Comparison of ENCODE assay signal across 13 cellular contexts in genomic region chr3:152355744-152356665, GRCh38.
DNase-seq lines count a peak whose midpoint lies in the region; TF ChIP-seq lines count a peak whose summit lies in the region.
"Had no signal": no experiment of that assay in that cellular context is flagged by ENCODE, and none has a peak within 500 bp of the region (broad histone marks: within the 10 kb centered on the region; RNA-seq: fewer than 3 reads in every experiment).

No MANE protein-coding gene starts in this region.

- intact Hi-C loops in CD4-positive, alpha-beta memory T cell (cut with micrococcal nuclease) = loop anchor here (2.0 kb wide), 1 partner anchor 15 kb away; no protein-coding TSS in a partner anchor
- intact Hi-C loops in esophagus muscularis mucosa (cut with DNase I) = no loop called here

- no peak for TF ChIP-seq EP300 in esophagus muscularis mucosa (IDR thresholded peaks at IDR 0.05)

- TF ChIP-seq CTCF in esophagus muscularis mucosa (IDR thresholded peaks at IDR 0.05) = no peak
- TF ChIP-seq CTCF in osteoblast (IDR thresholded peaks at IDR 0.05; ENCODE audit: extremely low read depth, low read depth, low read length) = no peak

- peaks cover 36 to 57% of the 10 kb centered on the region in 2 donors for H3K36me3 Mint-ChIP-seq in CD4-positive, alpha-beta memory T cell
- peaks cover 53% of the 10 kb centered on the region for H3K36me3 Mint-ChIP-seq in activated CD4-positive, alpha-beta T cell treated with anti-CD3 and anti-CD28 coated beads, Interleukin-2, amount 10 ng/mL, durations not matched to agents 7 days and 5 days (ENCODE audit: low read depth)

- H3K27ac ChIP-seq in CD4-positive, alpha-beta memory T cell (ENCODE audit: low read depth, low read length) = no peak overlapping the region
- peak overlapping the region in 3 of 4 donors; percentile 4 to 17 (median 13) for H3K27ac ChIP-seq in esophagus muscularis mucosa (replicated peaks in 1 of 4)
- H3K27ac ChIP-seq in osteoblast (ENCODE audit: low read depth, low read length) = peak overlapping the region; percentile 89
- H3K27ac ChIP-seq: C4-2B, foreskin keratinocyte, VCaP had no signal

- no peak overlapping the region for H2AFZ ChIP-seq in osteoblast (ENCODE audit: low read length)

- no peak for TF ChIP-seq POLR2A in esophagus muscularis mucosa (IDR thresholded peaks at IDR 0.05; ENCODE audit: low read depth)

- no peaks in the 10 kb centered on the region for H3K9me3 ChIP-seq in CD4-positive, alpha-beta memory T cell (ENCODE audit: control insufficient read depth in 1 of 2, low read length in 2 of 2)
- H3K9me3 ChIP-seq in esophagus muscularis mucosa = no peaks in the 10 kb centered on the region
- no peaks in the 10 kb centered on the region for H3K9me3 ChIP-seq in osteoblast (ENCODE audit: low read depth, low read length)
- H3K9me3 ChIP-seq: thoracic aorta had no signal

- no peaks in the 10 kb centered on the region for H3K9me3 Mint-ChIP-seq in CD4-positive, alpha-beta memory T cell
- no peaks in the 10 kb centered on the region for H3K9me3 Mint-ChIP-seq in activated CD4-positive, alpha-beta T cell treated with anti-CD3 and anti-CD28 coated beads, Interleukin-2, amount 10 ng/mL, durations not matched to agents 7 days and 5 days

- DNase-seq in CD4-positive, alpha-beta memory T cell = no peak
- DNase-seq in HCEC 1CT (peak; percentile 60), esophagus muscularis mucosa (ENCODE audit: extremely low spot score) (no peak), osteoblast (ENCODE audit: insufficient read length, low spot score, missing footprints) (peak; percentile 26)
- no peak for DNase-seq in stimulated activated CD4-positive, alpha-beta T cell treated with anti-CD3 and anti-CD28 coated beads, Interleukin-2, amount 100 ng/mL, for 48 hours
- no peak for DNase-seq in activated CD4-positive, alpha-beta T cell treated with anti-CD3 and anti-CD28 coated beads, Interleukin-2, amount 50 U/mL, for 48 hours
- DNase-seq in activated CD4-positive, alpha-beta T cell treated with anti-CD3 and anti-CD28 coated beads, Interleukin-2, amount 10 ng/mL, durations not matched to agents 7 days and 5 days = no peak
- DNase-seq: anterior cingulate cortex, foreskin keratinocyte, Kasumi-1 had no signal

- H3K4me3 ChIP-seq in CD4-positive, alpha-beta memory T cell (ENCODE audit: low read length in 2 of 2) = no peak overlapping the region
- H3K4me3 ChIP-seq in esophagus muscularis mucosa (no peak overlapping the region), osteoblast (ENCODE audit: insufficient read depth, low read length) (no peak overlapping the region)
- H3K4me3 ChIP-seq: thoracic aorta had no signal

- H3K4me2 ChIP-seq in osteoblast (ENCODE audit: insufficient read depth, low read length) = peak overlapping the region; percentile 31

- WGBS in esophagus muscularis mucosa = 88% methylated on average over 10 of the region's 10 CpGs

- CTCF ChIA-PET in CD4-positive, alpha-beta memory T cell (lab: Charles Lee; ENCODE audit: partially characterized antibody) = interaction anchor here (0.6 kb wide), 1 partner anchor 19 kb away, joined by 3 read pairs; no protein-coding TSS in a partner anchor
- CTCF ChIA-PET in activated CD4-positive, alpha-beta T cell treated with anti-CD3 and anti-CD28 coated beads, Interleukin-2, amount 10 ng/mL, durations not matched to agents 7 days and 5 days (lab: Charles Lee) = no interaction called here

- H3K27ac Mint-ChIP-seq in CD4-positive, alpha-beta memory T cell = peak overlapping the region in 6 of 7 donors; percentile 28 to 70 (median 56)
- no peak overlapping the region for H3K27ac Mint-ChIP-seq in activated CD4-positive, alpha-beta T cell treated with anti-CD3 and anti-CD28 coated beads, Interleukin-2, amount 10 ng/mL, durations not matched to agents 7 days and 5 days

- H3K4me1 ChIP-seq in CD4-positive, alpha-beta memory T cell (ENCODE audit: insufficient read depth, low read length) = peaks cover 80% of the 10 kb centered on the region
- peaks cover 48 to 93% (median 71%) of the 10 kb centered on the region in 4 donors for H3K4me1 ChIP-seq in esophagus muscularis mucosa
- peaks cover 49% of the 10 kb centered on the region for H3K4me1 ChIP-seq in osteoblast (ENCODE audit: insufficient read depth, low read length)

- no peaks in the 10 kb centered on the region for H3K27me3 ChIP-seq in CD4-positive, alpha-beta memory T cell (ENCODE audit: insufficient read depth, low read length)
- H3K27me3 ChIP-seq in esophagus muscularis mucosa (no peaks in the 10 kb centered on the region), osteoblast (ENCODE audit: insufficient read depth, low read length) (no peaks in the 10 kb centered on the region)
- H3K27me3 ChIP-seq: foreskin keratinocyte had no signal

- H4K20me1 ChIP-seq in osteoblast (ENCODE audit: insufficient read depth, low read length) = peaks cover 47% of the 10 kb centered on the region

- peak overlapping the region in 2 of 8 donors; percentile 33 to 61 for H3K4me3 Mint-ChIP-seq in CD4-positive, alpha-beta memory T cell
- H3K4me3 Mint-ChIP-seq in activated CD4-positive, alpha-beta T cell treated with anti-CD3 and anti-CD28 coated beads, Interleukin-2, amount 10 ng/mL, durations not matched to agents 7 days and 5 days = no peak overlapping the region

- H3K36me3 ChIP-seq in CD4-positive, alpha-beta memory T cell (ENCODE audit: insufficient read depth, low read length) = peaks cover 3% of the 10 kb centered on the region
- H3K36me3 ChIP-seq in esophagus muscularis mucosa (no peaks in the 10 kb centered on the region), osteoblast (ENCODE audit: insufficient read depth, low read length) (peaks cover 7% of the 10 kb centered on the region)
- H3K36me3 ChIP-seq: thoracic aorta had no signal

- H3K79me2 ChIP-seq in osteoblast (ENCODE audit: insufficient read depth, low read length) = peaks cover 94% of the 10 kb centered on the region

- POLR2A ChIA-PET in CD4-positive, alpha-beta memory T cell (lab: Charles Lee; ENCODE audit: partially characterized antibody) = interaction anchor here (1.1 to 1.6 kb wide), 3 partner anchors 15 to 87 kb away, joined by 3 read pairs; partner anchors contain the start of gene MBNL1
- POLR2A ChIA-PET in activated CD4-positive, alpha-beta T cell treated with anti-CD3 and anti-CD28 coated beads, Interleukin-2, amount 10 ng/mL, durations not matched to agents 7 days and 5 days (lab: Charles Lee) = no interaction called here

- H3K4me1 Mint-ChIP-seq in CD4-positive, alpha-beta memory T cell = peaks cover 50 to 78% (median 66%) of the 10 kb centered on the region in 4 donors
- peaks cover 50% of the 10 kb centered on the region for H3K4me1 Mint-ChIP-seq in activated CD4-positive, alpha-beta T cell treated with anti-CD3 and anti-CD28 coated beads, Interleukin-2, amount 10 ng/mL, durations not matched to agents 7 days and 5 days

- no peaks in the 10 kb centered on the region for H3K27me3 Mint-ChIP-seq in CD4-positive, alpha-beta memory T cell
- H3K27me3 Mint-ChIP-seq in activated CD4-positive, alpha-beta T cell treated with anti-CD3 and anti-CD28 coated beads, Interleukin-2, amount 10 ng/mL, durations not matched to agents 7 days and 5 days = no peaks in the 10 kb centered on the region

Comparison
In these comparisons a context has a peak if more than half of its experiments do, and no peak if none do; other contexts are left out.
1. DNase-seq: peak in HCEC 1CT (single experiment) and osteoblast (single experiment); none in CD4-positive, alpha-beta memory T cell (0 of 5), esophagus muscularis mucosa (single experiment), stimulated activated CD4-positive, alpha-beta T cell treated with anti-CD3 and anti-CD28 coated beads, Interleukin-2, amount 100 ng/mL, for 48 hours (0 of 2), activated CD4-positive, alpha-beta T cell treated with anti-CD3 and anti-CD28 coated beads, Interleukin-2, amount 50 U/mL, for 48 hours (0 of 2) and activated CD4-positive, alpha-beta T cell treated with anti-CD3 and anti-CD28 coated beads, Interleukin-2, amount 10 ng/mL, durations not matched to agents 7 days and 5 days (single experiment).